In genomic region chr14:103528158-103528511, GRCh38 we compare ENCODE assay signal across 8 cellular contexts. TPM values are rescaled to one million over a fixed set of nuclear protein-coding genes. Genes with fewer than 3 reads are reported as not detected.
DNase-seq lines count a peak whose midpoint lies in the region; ATAC-seq and TF ChIP-seq lines count a peak whose summit lies in the region.

No MANE protein-coding gene starts in this region.

- H2BK5ac ChIP-seq in neuronal stem cell (ENCODE audit: low read length): peak overlapping the region; percentile 75

- TF ChIP-seq CTCF in GM12865 (IDR thresholded peaks at IDR 0.05; ENCODE audit: insufficient read depth, low read depth, low read length, missing control alignments): no peak
- TF ChIP-seq CTCF in RWPE1 (conservative IDR thresholded peaks at IDR 0.05; ENCODE audit: low read depth): no peak

- peak overlapping the region; percentile 90 for H3K4me2 ChIP-seq in neuronal stem cell (ENCODE audit: insufficient read depth, low read length, poor library complexity, severe bottlenecking)

- H3K27me3 ChIP-seq in neuronal stem cell (ENCODE audit: control insufficient read depth in 3 of 3, insufficient read depth in 3 of 3, low read depth in 1 of 3, low read length in 3 of 3): peaks cover 0 to 15% (median 2%) of the 10 kb centered on the region in 3 experiments

- peak overlapping the region; percentile 27 for H2AK5ac ChIP-seq in neuronal stem cell (ENCODE audit: low read depth, low read length)

- H2BK15ac ChIP-seq in neuronal stem cell (ENCODE audit: low read length): peak overlapping the region; percentile 71

- H3K18ac ChIP-seq in neuronal stem cell (ENCODE audit: low read length): peak overlapping the region; percentile 9

- peak overlapping the region; percentile 100 for H3K27ac ChIP-seq in RWPE1
- H3K27ac ChIP-seq in neuronal stem cell (replicated peaks; ENCODE audit: low read length): no peak overlapping the region

- H3K23ac ChIP-seq in neuronal stem cell (ENCODE audit: low read depth, low read length, poor library complexity): peak overlapping the region; percentile 3

- no peaks in the 10 kb centered on the region for H3K9me3 ChIP-seq in neuronal stem cell (replicated peaks in 1 of 2; ENCODE audit: control insufficient read depth in 2 of 2, insufficient read depth in 1 of 2, low read depth in 1 of 2, low read length in 2 of 2)

- H4K91ac ChIP-seq in neuronal stem cell (ENCODE audit: low read depth, low read length, poor library complexity): no peak overlapping the region

- ATAC-seq in esophagus mucosa: peak; percentile 3
- no peak for ATAC-seq in HG02571 (IDR thresholded peaks at IDR 0.05; ENCODE audit: unreplicated experiment)
- ATAC-seq in HG03095 (IDR thresholded peaks at IDR 0.05; ENCODE audit: unreplicated experiment): no peak

- H2AFZ ChIP-seq in neuronal stem cell (ENCODE audit: low read length): peak overlapping the region; percentile 56

- POLR2A ChIA-PET in RWPE1 (lab: Yijun Ruan, JAX; ENCODE audit: low non-redundant PET): interaction anchor here (0.6 kb wide), 1 partner anchor 20 kb away, joined by 4 read pairs; no protein-coding TSS in a partner anchor

- H3K4me1 ChIP-seq in neuronal stem cell (ENCODE audit: control insufficient read depth in 2 of 2, insufficient read depth in 1 of 2, low read depth in 1 of 2, low read length in 2 of 2): peaks cover 21 to 36% of the 10 kb centered on the region in 2 donors

- H2BK12ac ChIP-seq in neuronal stem cell (ENCODE audit: low read length): no peak overlapping the region

- H3K9ac ChIP-seq in neuronal stem cell (ENCODE audit: low read depth, low read length, poor library complexity): peak overlapping the region; percentile 65

- no peak overlapping the region for H3K14ac ChIP-seq in neuronal stem cell (ENCODE audit: low read length)

- CTCF ChIA-PET in RWPE1 (lab: Yijun Ruan, JAX): interaction anchor here (0.6 to 3.1 kb wide), 2 partner anchors 9 to 450 kb away, joined by 7 to 17 read pairs; no protein-coding TSS in a partner anchor

- no peak overlapping the region for H2BK120ac ChIP-seq in neuronal stem cell (ENCODE audit: low read depth, low read length)

- H3K36me3 ChIP-seq in neuronal stem cell (replicated peaks in 1 of 2; ENCODE audit: control insufficient read depth in 2 of 2, insufficient read depth in 2 of 2, low read length in 2 of 2): peaks cover 0 to 17% of the 10 kb centered on the region in 2 donors

- H4K8ac ChIP-seq in neuronal stem cell (ENCODE audit: low read depth, low read length): no peak overlapping the region

- DNase-seq in GM12865 (ENCODE audit: low read depth) (no peak), RWPE1 (ENCODE audit: low spot score) (no peak), neuronal stem cell (ENCODE audit: low spot score) (no peak), AML-193 (lab: John Stamatoyannopoulos, UW) (no peak), COLO829 (ENCODE audit: low spot score) (no peak)

- no peak overlapping the region for H3K4ac ChIP-seq in neuronal stem cell (ENCODE audit: low read length)

- peaks cover 14% of the 10 kb centered on the region for H3K79me1 ChIP-seq in neuronal stem cell (ENCODE audit: low read depth, low read length)

- WGBS in neuronal stem cell (ENCODE audit: extremely low coverage in 2 of 2, insufficient read length in 2 of 2, insufficient replicate concordance in 1 of 2), 2 donors: no CpG with 5 or more reads among the region's 9 CpGs

- peak overlapping the region; percentile 67 for H3K4me3 ChIP-seq in GM12865 (ENCODE audit: low read depth, low read length)
- H3K4me3 ChIP-seq in neuronal stem cell (ENCODE audit: low read length in 2 of 2): peak overlapping the region; percentile 80 to 98

RNA-seq across cellular contexts. Expression of gene TRMT61A, which starts 0.9 kb away (rescaled TPM):
- total RNA-seq in esophagus mucosa: 6.1 TPM
- polyA plus RNA-seq in neuronal stem cell (2013, experiment 1 of 2): 2.1 TPM
- polyA plus RNA-seq in neuronal stem cell (2013, experiment 2 of 2): 2.2 TPM

RNA-seq across cellular contexts. Expression of gene CKB, which starts 5.5 kb away (rescaled TPM):
- 17.8 TPM for total RNA-seq in esophagus mucosa
- polyA plus RNA-seq in neuronal stem cell (2013, experiment 1 of 2): 418 TPM
- 412 TPM for polyA plus RNA-seq in neuronal stem cell (2013, experiment 2 of 2)

RNA-seq across cellular contexts. Expression of gene BAG5, which starts 34.3 kb away (rescaled TPM):
- 23.6 TPM for total RNA-seq in esophagus mucosa
- 11.7 TPM for polyA plus RNA-seq in neuronal stem cell (2013, experiment 1 of 2)
- 11.8 TPM for polyA plus RNA-seq in neuronal stem cell (2013, experiment 2 of 2)

RNA-seq across cellular contexts. Expression of gene COA8, which starts 34.6 kb away (rescaled TPM):
- total RNA-seq in esophagus mucosa: 30.3 TPM
- 45.8 TPM for polyA plus RNA-seq in neuronal stem cell (2013, experiment 1 of 2)
- 47.5 TPM for polyA plus RNA-seq in neuronal stem cell (2013, experiment 2 of 2)
